ENCODE assay signal across 18 cellular contexts in genomic region chr1:175268720-175269119, GRCh38.
A peak's percentile ranks its signal among the peaks of the same experiment; 100 is the strongest.
DNase-seq lines count a peak whose midpoint lies in the region; ATAC-seq and TF ChIP-seq lines count a peak whose summit lies in the region.
"Had no signal": no experiment of that assay in that cellular context is flagged by ENCODE, and none has a peak within 500 bp of the region (broad histone marks: within the 10 kb centered on the region; RNA-seq: fewer than 3 reads in every experiment).

No MANE protein-coding gene starts in this region.

- H3K18ac ChIP-seq in mesendoderm (ENCODE audit: low read length): no peak overlapping the region

- no peak overlapping the region for H2AK5ac ChIP-seq in mesendoderm (ENCODE audit: low read length)

- peaks cover 0 to 21% of the 10 kb centered on the region in 2 donors for H3K36me3 Mint-ChIP-seq in activated naive CD4-positive, alpha-beta T cell treated with anti-CD3 and anti-CD28 coated beads, Interleukin-2, amount 50 U/mL, for 72 hours
- H3K36me3 Mint-ChIP-seq in activated naive CD4-positive, alpha-beta T cell treated with anti-CD3 and anti-CD28 coated beads for 36 hours (ENCODE audit: low read depth): no peaks in the 10 kb centered on the region
- H3K36me3 Mint-ChIP-seq: T-cell had no signal

- no peak for DNase-seq in activated naive CD4-positive, alpha-beta T cell treated with anti-CD3 and anti-CD28 coated beads, Interleukin-2, amount 50 U/mL, for 72 hours (ENCODE audit: low spot score in 2 of 2)
- no peak for DNase-seq in activated naive CD4-positive, alpha-beta T cell treated with anti-CD3 and anti-CD28 coated beads for 36 hours
- DNase-seq in choroid plexus epithelial cell (ENCODE audit: low read depth) (peak; percentile 3), mesendoderm (peak; percentile 18), upper lobe of right lung (no peak), globus pallidus (ENCODE audit: low spot score) (no peak), AG20443 (ENCODE audit: low spot score) (no peak)
- no peak for DNase-seq in stimulated activated CD4-positive, alpha-beta T cell treated with anti-CD3 and anti-CD28 coated beads, Interleukin-12 subunit alpha, Interleukin-12 subunit beta, amount 100 ng/mL, for 4 hours
- DNase-seq: activated CD4-positive, CD25-positive, alpha-beta regulatory T cell treated with anti-CD3 and anti-CD28 coated beads, Interleukin-2, amount 50 U/mL, for 72 hours; activated T-cell treated with anti-CD3 and anti-CD28 coated beads, Interleukin-2, amount 50 U/mL, for 1 hour; amniotic stem cell; CD8-positive, alpha-beta memory T cell; NCI-H1417 treated with DMSO at 0.1 percent for 48 hours; NCI-H446 treated with DMSO at 0.1 percent for 48 hours; stimulated activated CD4-positive, alpha-beta T cell treated with anti-CD3 and anti-CD28 coated beads, Interleukin-1b, Interleukin-23, amount 100 ng/mL, for 48 hours; stimulated activated CD8-positive, alpha-beta memory T cell treated with anti-CD3 and anti-CD28 coated beads, Interleukin-4, amount 100 ng/mL, for 48 hours; T-cell had no signal

- no peak overlapping the region for H3K4ac ChIP-seq in mesendoderm (ENCODE audit: low read depth, low read length)

- intact Hi-C loops in activated naive CD4-positive, alpha-beta T cell treated with anti-CD3 and anti-CD28 coated beads for 36 hours (cut with micrococcal nuclease): no loop called here
- intact Hi-C loops in upper lobe of right lung (cut with DNase I): no loop called here

- H4K5ac ChIP-seq in mesendoderm (ENCODE audit: low read length): no peak overlapping the region

- H3K4me1 ChIP-seq in mesendoderm (ENCODE audit: control insufficient read depth, low read depth, low read length) (peaks cover 2% of the 10 kb centered on the region), upper lobe of right lung (peaks cover 6% of the 10 kb centered on the region)
- H3K4me1 ChIP-seq: A549 had no signal

- H2BK15ac ChIP-seq in mesendoderm (replicated peaks; ENCODE audit: low read depth): no peak overlapping the region

- no peak overlapping the region for H4K8ac ChIP-seq in mesendoderm (ENCODE audit: low read depth, low read length)

- no peak overlapping the region for H2BK5ac ChIP-seq in mesendoderm (ENCODE audit: low read length)

- H3K27ac ChIP-seq in mesendoderm (ENCODE audit: low read depth, low read length): no peak overlapping the region
- H3K27ac ChIP-seq in upper lobe of right lung: peak overlapping the region; percentile 45
- H3K27ac ChIP-seq: A549 had no signal

- H3K56ac ChIP-seq in mesendoderm (ENCODE audit: low read length): no peak overlapping the region

- H3K9ac ChIP-seq in mesendoderm (ENCODE audit: low read length): no peak overlapping the region

- H3K27ac Mint-ChIP-seq in activated naive CD4-positive, alpha-beta T cell treated with anti-CD3 and anti-CD28 coated beads, Interleukin-2, amount 50 U/mL, for 72 hours: no peak overlapping the region
- H3K27ac Mint-ChIP-seq in activated naive CD4-positive, alpha-beta T cell treated with anti-CD3 and anti-CD28 coated beads for 36 hours: no peak overlapping the region
- H3K27ac Mint-ChIP-seq: CD8-positive, alpha-beta memory T cell; T-cell had no signal

- H3K23ac ChIP-seq in mesendoderm (ENCODE audit: low read length): no peak overlapping the region

- H3K4me3 Mint-ChIP-seq in activated naive CD4-positive, alpha-beta T cell treated with anti-CD3 and anti-CD28 coated beads for 36 hours: no peak overlapping the region
- H3K4me3 Mint-ChIP-seq: CD8-positive, alpha-beta memory T cell; T-cell had no signal

- H2BK120ac ChIP-seq in mesendoderm (ENCODE audit: low read depth, low read length): no peak overlapping the region

- H3K9me3 Mint-ChIP-seq in activated naive CD4-positive, alpha-beta T cell treated with anti-CD3 and anti-CD28 coated beads, Interleukin-2, amount 50 U/mL, for 72 hours: peaks cover 8 to 10% of the 10 kb centered on the region in 2 donors
- peaks cover 10% of the 10 kb centered on the region for H3K9me3 Mint-ChIP-seq in activated naive CD4-positive, alpha-beta T cell treated with anti-CD3 and anti-CD28 coated beads for 36 hours

- no peaks in the 10 kb centered on the region for H3K27me3 ChIP-seq in mesendoderm (ENCODE audit: insufficient read depth, low read length, poor library complexity)
- no peaks in the 10 kb centered on the region for H3K27me3 ChIP-seq in upper lobe of right lung

- CTCF ChIA-PET in activated naive CD4-positive, alpha-beta T cell treated with anti-CD3 and anti-CD28 coated beads for 36 hours (lab: Charles Lee): no interaction called here

- peak; percentile 11 to 51 for ATAC-seq in activated naive CD4-positive, alpha-beta T cell treated with anti-CD3 and anti-CD28 coated beads, Interleukin-2, amount 50 U/mL, for 72 hours
- ATAC-seq in upper lobe of right lung: no peak
- ATAC-seq: A549, T-cell had no signal

- H3K4me3 ChIP-seq in choroid plexus epithelial cell (ENCODE audit: low read depth, low read length): no peak overlapping the region
- no peak overlapping the region for H3K4me3 ChIP-seq in mesendoderm (ENCODE audit: low read length)
- H3K4me3 ChIP-seq in upper lobe of right lung: no peak overlapping the region
- H3K4me3 ChIP-seq: A549 had no signal

- H3K4me2 ChIP-seq in mesendoderm (ENCODE audit: low read length): no peak overlapping the region
- H3K4me2 ChIP-seq: A549 had no signal

- H3K36me3 ChIP-seq in mesendoderm (ENCODE audit: control insufficient read depth, insufficient read depth, low read length) (no peaks in the 10 kb centered on the region), upper lobe of right lung (no peaks in the 10 kb centered on the region)

- TF ChIP-seq CTCF in choroid plexus epithelial cell (conservative IDR thresholded peaks at IDR 0.05; ENCODE audit: low read depth, low read length): no peak
- no peak for TF ChIP-seq CTCF in upper lobe of right lung (IDR thresholded peaks at IDR 0.05)

- H3K9me3 ChIP-seq in upper lobe of right lung: no peaks in the 10 kb centered on the region
- H3K9me3 ChIP-seq: A549 had no signal

- H3K4me1 Mint-ChIP-seq in activated naive CD4-positive, alpha-beta T cell treated with anti-CD3 and anti-CD28 coated beads for 36 hours (ENCODE audit: low read depth): peaks cover 8% of the 10 kb centered on the region
- H3K4me1 Mint-ChIP-seq: CD8-positive, alpha-beta memory T cell; T-cell had no signal

- no peaks in the 10 kb centered on the region for H3K27me3 Mint-ChIP-seq in activated naive CD4-positive, alpha-beta T cell treated with anti-CD3 and anti-CD28 coated beads for 36 hours (ENCODE audit: low read depth)

- no peaks in the 10 kb centered on the region for H3K79me2 ChIP-seq in mesendoderm (ENCODE audit: control insufficient read depth, insufficient read depth, low read length)

- H3K79me1 ChIP-seq in mesendoderm (ENCODE audit: low read length): no peaks in the 10 kb centered on the region

Comparison
In these comparisons a context has a peak if more than half of its experiments do, and no peak if none do; other contexts are left out.
1. DNase-seq: peak in choroid plexus epithelial cell (single experiment) and mesendoderm (single experiment); none in activated naive CD4-positive, alpha-beta T cell treated with anti-CD3 and anti-CD28 coated beads, Interleukin-2, amount 50 U/mL, for 72 hours (0 of 2), activated naive CD4-positive, alpha-beta T cell treated with anti-CD3 and anti-CD28 coated beads for 36 hours (single experiment), upper lobe of right lung (single experiment), globus pallidus (single experiment), AG20443 (single experiment) and stimulated activated CD4-positive, alpha-beta T cell treated with anti-CD3 and anti-CD28 coated beads, Interleukin-12 subunit alpha, Interleukin-12 subunit beta, amount 100 ng/mL, for 4 hours (single experiment).